19 cellular contexts compared by ENCODE assay signal in the genomic region with DNA sequence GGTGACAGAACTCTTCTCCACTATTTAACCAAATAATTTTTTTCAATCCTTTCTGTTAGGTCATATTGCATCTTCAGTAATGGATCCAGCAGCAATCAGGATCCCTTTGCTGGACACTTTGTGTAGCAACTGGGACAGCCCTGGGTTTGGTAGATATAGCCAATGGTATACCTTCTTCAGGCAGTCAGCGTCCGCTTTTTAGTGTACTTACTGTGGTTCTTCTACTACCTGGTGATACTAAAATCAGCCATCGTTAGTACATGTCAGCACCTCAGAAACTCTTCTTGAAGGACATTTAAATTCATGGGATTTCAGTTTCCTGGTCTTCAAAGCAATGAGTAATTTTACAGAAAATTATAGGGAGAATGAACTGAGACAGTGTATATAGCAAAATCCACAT.
DNase-seq lines count a peak whose midpoint lies in the region; ATAC-seq and TF ChIP-seq lines count a peak whose summit lies in the region.
"Had no signal": no experiment of that assay in that cellular context is flagged by ENCODE, and none has a peak within 500 bp of the region (broad histone marks: within the 10 kb centered on the region; RNA-seq: fewer than 3 reads in every experiment).

No MANE protein-coding gene starts in this region.

- intact Hi-C loops in A673 (cut with micrococcal nuclease; ENCODE audit: unreplicated experiment) (no loop called here), left colon (cut with DNase I, micrococcal nuclease) (loop anchor here in 1 of 2 donors (10.0 kb wide), 1 partner anchor 240 kb away; no protein-coding TSS in a partner anchor)

- H3K4me3 ChIP-seq in A673 (ENCODE audit: low read depth, low read length, poor library complexity, severe bottlenecking): no peak overlapping the region
- H3K4me3 ChIP-seq: dorsolateral prefrontal cortex, vagina had no signal

- no peaks in the 10 kb centered on the region for H3K9me3 Mint-ChIP-seq in activated naive CD4-positive, alpha-beta T cell treated with anti-CD3 and anti-CD28 coated beads, Interleukin-2, amount 50 U/mL, for 72 hours
- H3K9me3 Mint-ChIP-seq: natural killer cell treated with Interleukin-12 subunit alpha and Interleukin-12 subunit beta and Interleukin-15 and Interleukin-18, amount 100 ng/mL, for 72 hours; stimulated activated memory B cell treated with anti-CD40 and anti-IgM and Interleukin-4, amounts not matched to agents 10 μg/mL and 1 μg/mL and 100 μg/mL, for 72 hours had no signal

- TF ChIP-seq CTCF in A673 (conservative IDR thresholded peaks at IDR 0.05; ENCODE audit: low read depth, low read length): no peak
- no peak for TF ChIP-seq CTCF in RWPE1 (conservative IDR thresholded peaks at IDR 0.05; ENCODE audit: low read depth)

- no peaks in the 10 kb centered on the region for H3K36me3 ChIP-seq in A673 (ENCODE audit: insufficient read depth, low read length, poor library complexity, severe bottlenecking)
- H3K36me3 ChIP-seq: vagina had no signal

- H3K27me3 ChIP-seq in A673 (replicated peaks; ENCODE audit: insufficient read depth, low read depth, low read length, poor library complexity): no peaks in the 10 kb centered on the region
- H3K27me3 ChIP-seq: vagina had no signal

- ATAC-seq in GM18867 (IDR thresholded peaks at IDR 0.05; ENCODE audit: unreplicated experiment) (peak; percentile 1), HG03135 (IDR thresholded peaks at IDR 0.05; ENCODE audit: unreplicated experiment) (peak; percentile 3), left colon (no peak)
- peak; percentile 50 to 62 for ATAC-seq in activated naive CD4-positive, alpha-beta T cell treated with anti-CD3 and anti-CD28 coated beads, Interleukin-2, amount 50 U/mL, for 72 hours

- no peaks in the 10 kb centered on the region for H3K36me3 Mint-ChIP-seq in activated naive CD4-positive, alpha-beta T cell treated with anti-CD3 and anti-CD28 coated beads, Interleukin-2, amount 50 U/mL, for 72 hours
- H3K36me3 Mint-ChIP-seq: natural killer cell treated with Interleukin-12 subunit alpha and Interleukin-12 subunit beta and Interleukin-15 and Interleukin-18, amount 100 ng/mL, for 72 hours; stimulated activated memory B cell treated with anti-CD40 and anti-IgM and Interleukin-4, amounts not matched to agents 10 μg/mL and 1 μg/mL and 100 μg/mL, for 72 hours had no signal

- H3K9me3 ChIP-seq in A673 (ENCODE audit: low read depth, low read length, poor library complexity, severe bottlenecking): no peaks in the 10 kb centered on the region
- H3K9me3 ChIP-seq: vagina had no signal

- POLR2A ChIA-PET in A673 (lab: Charles Lee; ENCODE audit: low non-redundant PET) (no interaction called here), RWPE1 (lab: Yijun Ruan, JAX; ENCODE audit: low non-redundant PET) (no interaction called here)

- CTCF ChIA-PET in A673 (lab: Charles Lee) (no interaction called here), RWPE1 (lab: Yijun Ruan, JAX) (no interaction called here)

- H3K4me1 ChIP-seq in A673 (ENCODE audit: insufficient read depth, low read length, poor library complexity, severe bottlenecking): peaks cover 31% of the 10 kb centered on the region
- H3K4me1 ChIP-seq: vagina had no signal

- DNase-seq in A673 (ENCODE audit: low spot score): no peak
- no peak for DNase-seq in activated naive CD4-positive, alpha-beta T cell treated with anti-CD3 and anti-CD28 coated beads, Interleukin-2, amount 50 U/mL, for 72 hours (ENCODE audit: low spot score in 2 of 2)
- no peak for DNase-seq in stimulated activated CD8-positive, alpha-beta memory T cell treated with anti-CD3 and anti-CD28 coated beads, Interleukin-4, amount 100 ng/mL, for 48 hours
- DNase-seq in left colon: no peak
- DNase-seq in RKO (ENCODE audit: low spot score): no peak
- no peak for DNase-seq in RWPE1 (ENCODE audit: low spot score)
- DNase-seq: anterior cingulate cortex; DMS153; dorsolateral prefrontal cortex; GOT3; NCI-H524 treated with DMSO at 0.1 percent for 48 hours; retina; RPMI8226; stimulated activated CD4-positive, alpha-beta T cell treated with anti-CD3 and anti-CD28 coated beads, Interleukin-4, amount 100 ng/mL, for 1 hour had no signal

- H3K27ac ChIP-seq in A673 (ENCODE audit: low read depth, low read length, poor library complexity, severe bottlenecking) (peak overlapping the region; percentile 42), RWPE1 (no peak overlapping the region)
- H3K27ac ChIP-seq: dorsolateral prefrontal cortex, vagina had no signal

- H3K27ac Mint-ChIP-seq in activated naive CD4-positive, alpha-beta T cell treated with anti-CD3 and anti-CD28 coated beads, Interleukin-2, amount 50 U/mL, for 72 hours: peak overlapping the region in 1 of 2 donors; percentile 40
- H3K27ac Mint-ChIP-seq: stimulated activated memory B cell treated with anti-CD40 and anti-IgM and Interleukin-4, amounts not matched to agents 10 μg/mL and 1 μg/mL and 100 μg/mL, for 72 hours had no signal

- no TSS peak for BruUV-seq in A673 (replicated peaks; lab: Mats Ljungman, UMichigan)
